ENCODE assay signal across 10 cellular contexts in the genomic region with DNA sequence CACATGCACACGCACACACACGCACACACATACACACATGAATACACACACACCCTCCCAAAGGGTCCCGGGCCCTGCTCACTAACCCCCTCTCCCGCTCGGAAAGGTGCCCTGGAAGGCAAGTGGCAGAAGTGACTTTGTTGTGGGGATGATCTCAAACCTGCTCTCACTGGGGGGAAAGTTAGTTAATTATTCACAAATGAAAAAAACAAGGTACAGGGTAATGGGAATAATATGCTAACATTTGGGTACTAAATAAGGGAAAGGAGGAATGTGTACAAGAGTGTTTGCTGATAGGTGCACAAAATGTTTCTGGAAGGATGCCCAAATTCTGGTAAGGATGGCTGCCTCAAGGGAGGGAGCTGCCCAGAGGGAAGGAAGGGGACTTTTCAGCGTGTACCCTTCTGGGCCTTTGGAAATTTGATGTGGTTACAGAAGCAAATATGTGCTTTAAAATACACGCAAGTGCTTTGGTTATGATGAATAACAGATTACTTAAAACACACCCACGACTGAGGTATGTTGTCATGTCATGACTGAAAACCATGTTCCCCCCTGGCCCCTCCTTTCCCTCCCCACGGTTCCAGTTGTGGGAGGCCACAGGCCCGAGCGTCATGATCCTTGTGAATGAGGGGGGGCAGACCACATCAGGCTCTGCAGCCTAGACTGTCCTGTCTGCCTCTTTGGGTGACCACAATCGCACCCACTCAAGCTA. TPM values are rescaled to one million over a fixed set of nuclear protein-coding genes. Genes with fewer than 3 reads are reported as not detected.
A peak's percentile ranks its signal among the peaks of the same experiment; 100 is the strongest.
DNase-seq lines count a peak whose midpoint lies in the region; ATAC-seq and TF ChIP-seq lines count a peak whose summit lies in the region.
"Had no signal": no experiment of that assay in that cellular context is flagged by ENCODE, and none has a peak within 500 bp of the region (broad histone marks: within the 10 kb centered on the region; RNA-seq: fewer than 3 reads in every experiment).

No MANE protein-coding gene starts in this region.

- H3K4me1 ChIP-seq in mammary epithelial cell (ENCODE audit: insufficient read depth, low read length): peaks cover 23% of the 10 kb centered on the region

- WGBS in mammary epithelial cell (ENCODE audit: low coverage, missing lambda C conversion rate): 15% methylated on average over 12 of the region's 12 CpGs

- no peak for ATAC-seq in HG02885 (IDR thresholded peaks at IDR 0.05; ENCODE audit: poor library complexity, unreplicated experiment)
- ATAC-seq: K562 had no signal

- TF ChIP-seq CTCF in mammary epithelial cell (conservative IDR thresholded peaks at IDR 0.05 in 1 of 2, IDR thresholded peaks at IDR 0.05 in 1 of 2; ENCODE audit: extremely low read depth in 1 of 2, insufficient read depth in 1 of 2, low read depth in 1 of 2, low read length in 2 of 2) (peak in 1 of 2 donors; percentile 18), WERI-Rb-1 (IDR thresholded peaks at IDR 0.05; ENCODE audit: low read depth, low read length) (no peak)

- peak; percentile 76 for DNase-seq in Caki2 (ENCODE audit: low read depth)
- DNase-seq in NCI-H1105 treated with DMSO at 0.1 percent for 48 hours (lab: John Stamatoyannopoulos, UW): peak; percentile 39
- DNase-seq in mammary epithelial cell: peak; percentile 84
- peak; percentile 72 for DNase-seq in posterior vena cava (ENCODE audit: low spot score)
- no peak for DNase-seq in GM19238 (ENCODE audit: insufficient read length, low spot score)
- DNase-seq in WERI-Rb-1: no peak
- no peak for DNase-seq in GOT3 (lab: John Stamatoyannopoulos, UW)

- H3K27ac ChIP-seq in mammary epithelial cell (ENCODE audit: insufficient read depth, low read depth, low read length): peak overlapping the region; percentile 50
- H3K27ac ChIP-seq in WERI-Rb-1: no peak overlapping the region

- H3K9me3 ChIP-seq in mammary epithelial cell (replicated peaks; ENCODE audit: insufficient read depth, low read length): no peaks in the 10 kb centered on the region
- H3K9me3 ChIP-seq in WERI-Rb-1 (ENCODE audit: severe bottlenecking): no peaks in the 10 kb centered on the region

- CTCF ChIA-PET in mammary epithelial cell (lab: Charles Lee; ENCODE audit: low non-redundant PET): no interaction called here

- peak overlapping the region; percentile 43 for H3K9ac ChIP-seq in mammary epithelial cell (ENCODE audit: insufficient read depth, low read length)

- in situ Hi-C loops in Caki2 (cut with HindIII; ENCODE audit: low pct_unique_long_range_greater_than_20kb, low sequenced_read_pairs): no loop called here
- in situ Hi-C loops in mammary epithelial cell (cut with MboI; ENCODE audit: low sequenced_read_pairs in 2 of 2): no loop called here

- peak overlapping the region; percentile 31 for H3K4me2 ChIP-seq in mammary epithelial cell (ENCODE audit: insufficient read depth, low read depth, low read length)

- no peak overlapping the region for H3K4me3 ChIP-seq in mammary epithelial cell (replicated peaks in 1 of 3; ENCODE audit: insufficient read depth in 1 of 3, low read depth in 2 of 3, low read length in 3 of 3)
- H3K4me3 ChIP-seq in WERI-Rb-1 (ENCODE audit: low read depth, low read length): no peak overlapping the region
- H3K4me3 ChIP-seq: K562 had no signal

- H3K27me3 ChIP-seq in mammary epithelial cell (ENCODE audit: insufficient read depth, low read length) (no peaks in the 10 kb centered on the region), WERI-Rb-1 (ENCODE audit: insufficient read depth, low read depth, severe bottlenecking) (no peaks in the 10 kb centered on the region)

- BruUV-seq in mammary epithelial cell (replicated peaks; lab: Mats Ljungman, UMichigan): no TSS peak

- no peaks in the 10 kb centered on the region for H4K20me1 ChIP-seq in mammary epithelial cell (ENCODE audit: insufficient read depth, low read length)

- dilution Hi-C loops in mammary epithelial cell (cut with HindIII; ENCODE audit: low sequenced_read_pairs): no loop called here

- peak overlapping the region; percentile 79 for H2AFZ ChIP-seq in mammary epithelial cell (ENCODE audit: low read depth, low read length)

- H3K36me3 ChIP-seq in mammary epithelial cell (ENCODE audit: insufficient read depth, low read length): no peaks in the 10 kb centered on the region
- no peaks in the 10 kb centered on the region for H3K36me3 ChIP-seq in WERI-Rb-1

- intact Hi-C loops in mammary epithelial cell (cut with micrococcal nuclease): no loop called here
- intact Hi-C loops in posterior vena cava (cut with DNase I): loop anchor here in 1 of 2 donors (5.0 kb wide), 1 partner anchor 945 kb away; no protein-coding TSS in a partner anchor

- no peaks in the 10 kb centered on the region for H3K79me2 ChIP-seq in mammary epithelial cell (ENCODE audit: insufficient read depth, low read length)

RNA-seq across cellular contexts. Expression of a gene that starts 43.3 kb away (rescaled TPM):
- 1.0 and 2.0 TPM in 2 replicates for total RNA-seq in Caki2 (2014; rRNA removed; shearing (Covaris generic); ENCODE audit: low replicate concordance)
- 1 to 10 TPM; 2.2 to 3.3 TPM for total RNA-seq in mammary epithelial cell
- 2.1 TPM for polyA plus RNA-seq in mammary epithelial cell
- polyA minus RNA-seq in mammary epithelial cell: not detected
- total RNA-seq in posterior vena cava: under 1 TPM in 1 of 2 donors, not detected in 1; 0.51 TPM
- total RNA-seq: temporal lobe had no signal

Comparison
In these comparisons a context has a peak if more than half of its experiments do, and no peak if none do; other contexts are left out.
1. DNase-seq: peak in Caki2 (single experiment), NCI-H1105 treated with DMSO at 0.1 percent for 48 hours (single experiment), mammary epithelial cell (single experiment) and posterior vena cava (single experiment); none in GM19238 (single experiment), WERI-Rb-1 (single experiment) and GOT3 (single experiment).